In the genomic region with DNA sequence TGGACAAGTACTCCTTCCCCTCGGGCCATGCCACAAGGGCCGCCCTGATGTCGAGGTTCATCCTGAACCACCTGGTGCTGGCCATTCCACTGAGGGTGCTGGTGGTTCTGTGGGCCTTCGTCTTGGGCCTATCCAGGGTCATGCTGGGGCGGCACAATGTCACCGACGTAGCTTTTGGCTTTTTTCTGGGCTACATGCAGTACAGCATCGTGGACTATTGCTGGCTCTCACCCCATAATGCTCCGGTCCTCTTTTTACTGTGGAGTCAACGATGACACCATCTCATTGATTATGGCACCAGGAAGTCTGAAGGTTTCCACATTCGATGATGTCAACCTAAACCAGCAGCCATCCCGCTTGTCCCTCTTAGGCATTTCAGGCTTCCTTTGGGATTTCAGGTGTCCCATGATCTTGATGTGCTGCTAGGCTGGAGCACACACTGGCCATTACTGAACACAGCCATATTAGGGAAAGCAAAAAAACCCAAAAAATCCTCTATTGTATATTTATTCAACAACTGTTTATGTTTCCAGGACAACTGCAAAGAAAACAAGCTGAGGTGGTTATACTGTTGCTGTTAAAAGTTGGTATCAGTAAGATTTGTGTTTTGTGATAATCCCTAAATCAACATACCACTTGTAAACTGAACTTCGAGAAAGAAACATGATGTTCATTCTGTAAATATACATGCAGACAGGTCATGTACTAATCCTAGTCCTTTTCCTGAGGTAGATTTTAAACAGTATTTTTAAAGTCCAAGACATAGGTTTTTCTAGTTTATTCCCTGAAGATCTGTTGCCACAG, we compare ENCODE assay signal across 8 cellular contexts. TPM values are rescaled to one million over a fixed set of nuclear protein-coding genes. Genes with fewer than 3 reads are reported as not detected.
DNase-seq lines count a peak whose midpoint lies in the region; ATAC-seq and TF ChIP-seq lines count a peak whose summit lies in the region.

No MANE protein-coding gene starts in this region.

- H3K4me1 ChIP-seq in ACC112 (ENCODE audit: control insufficient read depth, insufficient read depth, low read length, unreplicated experiment): peaks cover 39% of the 10 kb centered on the region
- H3K4me1 ChIP-seq in gastroesophageal sphincter: peaks cover 0 to 56% (median 13%) of the 10 kb centered on the region in 3 donors

- DNase-seq in skeletal muscle cell (ENCODE audit: low read depth) (no peak), NCI-H2081 treated with DMSO at 0.1 percent for 48 hours (lab: John Stamatoyannopoulos, UW) (no peak)

- H3K27ac ChIP-seq in ACC112 (ENCODE audit: low read depth, low read length): peak overlapping the region; percentile 21; the same call in 1 of the 2 replicates
- peak overlapping the region; percentile 95 for H3K27ac ChIP-seq in VCaP
- H3K27ac ChIP-seq in gastroesophageal sphincter: peak overlapping the region in 3 of 4 donors; percentile 85 to 88 (median 87)

- H3K4me3 ChIP-seq in ACC112 (ENCODE audit: low read depth, low read length): peak overlapping the region; percentile 79
- H3K4me3 ChIP-seq in gastroesophageal sphincter: peak overlapping the region; percentile 55 to 96
- peak overlapping the region; percentile 75 for H3K4me3 ChIP-seq in skeletal muscle cell (ENCODE audit: low read depth, low read length)

- H3K36me3 ChIP-seq in ACC112 (ENCODE audit: insufficient read depth, low read length): no peaks in the 10 kb centered on the region
- no peaks in the 10 kb centered on the region for H3K36me3 ChIP-seq in gastroesophageal sphincter

- TF ChIP-seq EP300 in gastroesophageal sphincter (IDR thresholded peaks at IDR 0.05): no peak

- H3K9me3 ChIP-seq in gastroesophageal sphincter: no peaks in the 10 kb centered on the region

- ATAC-seq in GM21528 (IDR thresholded peaks at IDR 0.05; ENCODE audit: low FRiP score, unreplicated experiment): peak; percentile 5
- ATAC-seq in gastroesophageal sphincter: no peak
- ATAC-seq in GM19023 (IDR thresholded peaks at IDR 0.05; ENCODE audit: unreplicated experiment): no peak
- ATAC-seq in GM19324 (IDR thresholded peaks at IDR 0.05; ENCODE audit: low FRiP score, unreplicated experiment): no peak

- no peak for TF ChIP-seq CTCF in VCaP (conservative IDR thresholded peaks at IDR 0.05)
- TF ChIP-seq CTCF in gastroesophageal sphincter (IDR thresholded peaks at IDR 0.05): no peak

- H3K27me3 ChIP-seq in ACC112 (ENCODE audit: insufficient read depth, low read length) (no peaks in the 10 kb centered on the region), gastroesophageal sphincter (no peaks in the 10 kb centered on the region)

- no peak overlapping the region for H2AFZ ChIP-seq in ACC112 (ENCODE audit: low read length, unreplicated experiment)

- WGBS in gastroesophageal sphincter (ENCODE audit: low coverage in 1 of 2), 2 donors: 54 to 78% methylated on average over 3 to 8 of the region's 13 CpGs

- TF ChIP-seq POLR2A in gastroesophageal sphincter (IDR thresholded peaks at IDR 0.05): no peak

- no peaks in the 10 kb centered on the region for H3K79me2 ChIP-seq in ACC112 (ENCODE audit: control insufficient read depth, insufficient read depth, low read length, unreplicated experiment)

RNA-seq across cellular contexts. Expression of gene PLPP6, which starts 1.1 kb away (rescaled TPM):
- 1 to 10 TPM; 5.3 to 8.1 (median 6.6) TPM for total RNA-seq in gastroesophageal sphincter

RNA-seq across cellular contexts. Expression of gene SPATA6L, which starts 3.1 kb away (rescaled TPM):
- 1 to 10 TPM in 1 of 4 donors, under 1 TPM in 3; 0.69 to 1.9 (median 0.83) TPM for total RNA-seq in gastroesophageal sphincter

RNA-seq across cellular contexts. Expression of gene CDC37L1, which starts 16.2 kb away (rescaled TPM):
- 100 to 1,000 TPM in 1 of 4 donors, 10 to 100 TPM in 3; 61.4 to 101 (median 84.7) TPM for total RNA-seq in gastroesophageal sphincter

Comparison
In these comparisons a context has a peak if more than half of its experiments do, and no peak if none do; other contexts are left out.
1. H3K27ac ChIP-seq: peak in every context shown above with its lines; median percentile 95 in VCaP; 87 in gastroesophageal sphincter; 21 in ACC112.